In the genomic region with DNA sequence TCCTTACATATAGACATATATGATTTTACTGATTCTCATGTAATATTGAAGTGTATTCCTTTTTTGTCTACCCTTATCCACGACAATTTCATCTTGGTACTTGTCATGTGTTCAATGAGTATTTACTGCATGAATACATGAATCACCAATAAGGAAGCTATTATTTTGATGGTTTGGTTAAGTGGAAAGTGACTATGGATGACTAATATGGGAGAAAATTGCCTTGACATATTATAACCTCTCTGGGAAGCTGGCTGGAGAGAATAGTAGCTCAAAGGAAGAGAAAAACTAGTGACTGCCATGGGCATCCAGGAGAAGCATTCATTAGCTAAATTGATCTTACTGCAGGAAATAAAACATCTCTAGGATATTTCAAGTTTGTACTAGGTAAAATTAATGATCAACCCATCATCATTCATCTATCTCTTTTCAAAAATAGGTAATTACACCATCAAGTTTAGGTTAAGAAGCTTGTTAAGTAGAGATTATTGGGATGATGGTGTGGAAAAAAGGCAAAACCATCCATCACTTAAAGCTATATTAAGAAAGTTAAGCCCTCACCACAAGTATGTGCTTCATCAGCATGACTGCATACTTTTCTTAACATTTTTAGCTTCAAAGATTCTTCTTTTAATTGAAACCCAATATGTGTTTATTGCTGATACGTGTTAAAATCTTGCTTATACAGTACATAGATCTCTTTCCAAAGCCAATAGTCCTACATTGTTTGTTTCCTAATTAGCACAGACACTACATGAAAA, we compare ENCODE assay signal across 29 cellular contexts.
DNase-seq lines count a peak whose midpoint lies in the region; FAIRE-seq and TF ChIP-seq lines count a peak whose summit lies in the region.
"Had no signal": no experiment of that assay in that cellular context is flagged by ENCODE, and none has a peak within 500 bp of the region (broad histone marks: within the 10 kb centered on the region; RNA-seq: fewer than 3 reads in every experiment).

No MANE protein-coding gene starts in this region.

- H3K9ac ChIP-seq in mammary epithelial cell (ENCODE audit: insufficient read depth, low read length) = no peak overlapping the region

- no peak for FAIRE-seq in bronchial epithelial cell (lab: Jason Lieb, UNC)
- FAIRE-seq: A204.1 had no signal

- no peak overlapping the region for H3K4me3 Mint-ChIP-seq in MCF 10A (ENCODE audit: unreplicated experiment)
- H3K4me3 Mint-ChIP-seq: activated CD4-positive, alpha-beta memory T cell treated with anti-CD3 and anti-CD28 coated beads, Interleukin-2, amount 10 ng/mL, durations not matched to agents 7 days and 5 days; activated naive CD8-positive, alpha-beta T cell treated with anti-CD3 and anti-CD28 coated beads for 36 hours; B cell; CD8-positive, alpha-beta memory T cell; T-helper 17 cell had no signal

- H4K20me1 ChIP-seq in mammary epithelial cell (ENCODE audit: insufficient read depth, low read length) = no peaks in the 10 kb centered on the region

- no peaks in the 10 kb centered on the region for H3K36me3 ChIP-seq in mammary epithelial cell (ENCODE audit: insufficient read depth, low read length)
- H3K36me3 ChIP-seq in bronchial epithelial cell (ENCODE audit: control insufficient read depth, insufficient read depth, low read length) = no peaks in the 10 kb centered on the region
- H3K36me3 ChIP-seq: neutrophil, prostate gland, tibial nerve had no signal

- H2AFZ ChIP-seq in mammary epithelial cell (ENCODE audit: low read depth, low read length) = no peak overlapping the region

- peak overlapping the region; percentile 27 for H3K27ac Mint-ChIP-seq in MCF 10A (ENCODE audit: low read depth, unreplicated experiment)
- H3K27ac Mint-ChIP-seq: activated CD4-positive, alpha-beta memory T cell treated with anti-CD3 and anti-CD28 coated beads, Interleukin-2, amount 10 ng/mL, durations not matched to agents 7 days and 5 days; activated naive CD8-positive, alpha-beta T cell treated with anti-CD3 and anti-CD28 coated beads for 36 hours; B cell; CD8-positive, alpha-beta memory T cell; T-helper 17 cell had no signal

- H3K4me1 Mint-ChIP-seq in MCF 10A (ENCODE audit: insufficient read depth, unreplicated experiment) = peaks cover 13% of the 10 kb centered on the region
- H3K4me1 Mint-ChIP-seq: activated CD4-positive, alpha-beta memory T cell treated with anti-CD3 and anti-CD28 coated beads, Interleukin-2, amount 10 ng/mL, durations not matched to agents 7 days and 5 days; activated naive CD8-positive, alpha-beta T cell treated with anti-CD3 and anti-CD28 coated beads for 36 hours; B cell; CD8-positive, alpha-beta memory T cell; T-helper 17 cell had no signal

- BruUV-seq in MCF 10A (replicated peaks; lab: Mats Ljungman, UMichigan) (no TSS peak), mammary epithelial cell (replicated peaks; lab: Mats Ljungman, UMichigan) (no TSS peak)

- no peaks in the 10 kb centered on the region for H3K27me3 Mint-ChIP-seq in MCF 10A (ENCODE audit: insufficient read depth, unreplicated experiment)
- H3K27me3 Mint-ChIP-seq: activated CD4-positive, alpha-beta memory T cell treated with anti-CD3 and anti-CD28 coated beads, Interleukin-2, amount 10 ng/mL, durations not matched to agents 7 days and 5 days; activated naive CD8-positive, alpha-beta T cell treated with anti-CD3 and anti-CD28 coated beads for 36 hours; B cell; CD8-positive, alpha-beta memory T cell; T-helper 17 cell had no signal

- H3K27me3 ChIP-seq in mammary epithelial cell (ENCODE audit: insufficient read depth, low read length) (no peaks in the 10 kb centered on the region), bronchial epithelial cell (ENCODE audit: control insufficient read depth, insufficient read depth, low read length) (no peaks in the 10 kb centered on the region)
- H3K27me3 ChIP-seq: body of pancreas, foreskin keratinocyte, neutrophil, tibial nerve had no signal

- POLR2A ChIA-PET in MCF 10A (lab: Yijun Ruan, JAX) = interaction anchor here (0.6 kb wide), 1 partner anchor 25 kb away, joined by 3 read pairs; no protein-coding TSS in a partner anchor

- TF ChIP-seq CTCF in MCF 10A (IDR thresholded peaks at IDR 0.05; ENCODE audit: unreplicated experiment) = no peak
- TF ChIP-seq CTCF in mammary epithelial cell (conservative IDR thresholded peaks at IDR 0.05 in 1 of 2, IDR thresholded peaks at IDR 0.05 in 1 of 2; ENCODE audit: extremely low read depth in 1 of 2, insufficient read depth in 1 of 2, low read depth in 1 of 2, low read length in 2 of 2) = no peak
- no peak for TF ChIP-seq CTCF in bronchial epithelial cell (IDR thresholded peaks at IDR 0.05; ENCODE audit: insufficient read depth, low read length, severe bottlenecking)
- no peak for TF ChIP-seq CTCF in GM13977 (IDR thresholded peaks at IDR 0.05; ENCODE audit: extremely low read depth, insufficient read depth, missing control alignments)

- CTCF ChIA-PET in MCF 10A (lab: Yijun Ruan, JAX) = interaction anchor here (0.6 to 1.2 kb wide), 2 partner anchors 431 to 1299 kb away, joined by 3 read pairs; no protein-coding TSS in a partner anchor
- CTCF ChIA-PET in mammary epithelial cell (lab: Charles Lee; ENCODE audit: low non-redundant PET) = no interaction called here

- in situ Hi-C loops in mammary epithelial cell (cut with MboI; ENCODE audit: low sequenced_read_pairs in 2 of 2) = no loop called here
- in situ Hi-C loops in GM13977 (cut with MboI; ENCODE audit: low pct_unique_long_range_greater_than_20kb, low sequenced_read_pairs, unreplicated experiment) = no loop called here

- no peaks in the 10 kb centered on the region for H3K4me1 ChIP-seq in mammary epithelial cell (ENCODE audit: insufficient read depth, low read length)
- H3K4me1 ChIP-seq: body of pancreas, foreskin keratinocyte, prostate gland, tibial nerve had no signal

- peaks cover 15% of the 10 kb centered on the region for H3K9me3 Mint-ChIP-seq in MCF 10A (ENCODE audit: unreplicated experiment)

- dilution Hi-C loops in mammary epithelial cell (cut with HindIII; ENCODE audit: low sequenced_read_pairs) = no loop called here

- H3K79me2 ChIP-seq in mammary epithelial cell (ENCODE audit: insufficient read depth, low read length) = no peaks in the 10 kb centered on the region

- H3K4me3 ChIP-seq in mammary epithelial cell (replicated peaks in 1 of 3; ENCODE audit: insufficient read depth in 1 of 3, low read depth in 2 of 3, low read length in 3 of 3) (no peak overlapping the region), bronchial epithelial cell (ENCODE audit: low read depth, low read length) (no peak overlapping the region)
- H3K4me3 ChIP-seq: body of pancreas, prostate gland, skin epidermis, tibial nerve had no signal

- DNase-seq in MCF 10A (ENCODE audit: unreplicated experiment) (peak; percentile 21), mammary epithelial cell (no peak), bronchial epithelial cell (ENCODE audit: low read depth) (peak; percentile 63), kidney glomerular epithelial cell (lab: John Stamatoyannopoulos, UW) (peak; percentile 68), stromal cell of bone marrow (ENCODE audit: low read depth) (peak; percentile 6), islet precursor cell (no peak), NCI-H2196 treated with DMSO at 0.1 percent for 48 hours (lab: John Stamatoyannopoulos, UW; ENCODE audit: unreplicated experiment) (no peak), GM13977 (ENCODE audit: low spot score) (no peak)
- DNase-seq: activated CD4-positive, alpha-beta memory T cell treated with anti-CD3 and anti-CD28 coated beads, Interleukin-2, amount 10 ng/mL, durations not matched to agents 7 days and 5 days; activated CD4-positive, CD25-positive, alpha-beta regulatory T cell treated with anti-CD3 and anti-CD28 coated beads, Interleukin-2, amount 50 U/mL, for 72 hours; activated naive CD8-positive, alpha-beta T cell treated with anti-CD3 and anti-CD28 coated beads for 36 hours; body of pancreas; CD8-positive, alpha-beta memory T cell; DMS79; GF-D8; left colon; NCI-H1105 treated with DMSO at 0.1 percent for 48 hours; NCI-H2029 treated with DMSO at 0.1 percent for 48 hours; NCI-H345; NCI-H774; RPMI8226; T-helper 17 cell had no signal

- H3K4me2 ChIP-seq in mammary epithelial cell (ENCODE audit: insufficient read depth, low read depth, low read length) = no peak overlapping the region

- H3K36me3 Mint-ChIP-seq in MCF 10A (ENCODE audit: insufficient read depth, unreplicated experiment) = no peaks in the 10 kb centered on the region

- peaks cover 2% of the 10 kb centered on the region for H3K9me3 ChIP-seq in mammary epithelial cell (replicated peaks; ENCODE audit: insufficient read depth, low read length)
- H3K9me3 ChIP-seq: body of pancreas, neutrophil, prostate gland had no signal

- H3K27ac ChIP-seq in mammary epithelial cell (ENCODE audit: insufficient read depth, low read depth, low read length) = no peak overlapping the region
- H3K27ac ChIP-seq: body of pancreas, foreskin keratinocyte, neutrophil, prostate gland, skin epidermis, tibial nerve had no signal

- intact Hi-C loops in MCF 10A (cut with micrococcal nuclease) (no loop called here), mammary epithelial cell (cut with micrococcal nuclease) (no loop called here)

- 11% methylated on average over 2 of the region's 2 CpGs for WGBS in mammary epithelial cell (ENCODE audit: low coverage, missing lambda C conversion rate)

Comparison
In these comparisons a context has a peak if more than half of its experiments do, and no peak if none do; other contexts are left out.
1. DNase-seq: peak in MCF 10A (single experiment), bronchial epithelial cell (single experiment), kidney glomerular epithelial cell (single experiment) and stromal cell of bone marrow (single experiment); none in mammary epithelial cell (single experiment), islet precursor cell (single experiment), NCI-H2196 treated with DMSO at 0.1 percent for 48 hours (single experiment) and GM13977 (single experiment).